In genomic region chr1:213724640-213725536, GRCh38 we compare ENCODE assay signal across 11 cellular contexts.
DNase-seq lines count a peak whose midpoint lies in the region; ATAC-seq and TF ChIP-seq lines count a peak whose summit lies in the region.
"Had no signal": no experiment of that assay in that cellular context is flagged by ENCODE, and none has a peak within 500 bp of the region (broad histone marks: within the 10 kb centered on the region; RNA-seq: fewer than 3 reads in every experiment).

No MANE protein-coding gene starts in this region.

- no peak for TF ChIP-seq POLR2A in breast epithelium (IDR thresholded peaks at IDR 0.05)

- no peaks in the 10 kb centered on the region for H3K36me3 ChIP-seq in breast epithelium
- H3K36me3 ChIP-seq in right atrium auricular region, result no peaks in the 10 kb centered on the region
- no peaks in the 10 kb centered on the region for H3K36me3 ChIP-seq in H7 (replicated peaks; ENCODE audit: control insufficient read depth, insufficient read depth, low read length)
- H3K36me3 ChIP-seq: adrenal gland, ovary had no signal

- H3K9me3 ChIP-seq in breast epithelium, result no peaks in the 10 kb centered on the region
- H3K9me3 ChIP-seq in right atrium auricular region, result no peaks in the 10 kb centered on the region
- H3K9me3 ChIP-seq: adrenal gland, ovary had no signal

- peak in 1 of 3 donors; percentile 19 for TF ChIP-seq CTCF in breast epithelium (IDR thresholded peaks at IDR 0.05)
- TF ChIP-seq CTCF in right atrium auricular region (IDR thresholded peaks at IDR 0.05), result no peak

- peak overlapping the region; percentile 52 to 80 for H3K27ac ChIP-seq in breast epithelium
- no peak overlapping the region for H3K27ac ChIP-seq in right atrium auricular region
- H3K27ac ChIP-seq: adrenal gland, ovary had no signal

- H3K27me3 ChIP-seq in breast epithelium (no peaks in the 10 kb centered on the region), right atrium auricular region (no peaks in the 10 kb centered on the region), H7 (ENCODE audit: control insufficient read depth, insufficient read depth, low read length) (no peaks in the 10 kb centered on the region)
- H3K27me3 ChIP-seq: adrenal gland, ovary had no signal

- H3K4me3 ChIP-seq in breast epithelium (peak overlapping the region in 1 of 3 donors; percentile 7), right atrium auricular region (no peak overlapping the region), H7 (ENCODE audit: insufficient read depth, low read depth, low read length) (no peak overlapping the region)
- H3K4me3 ChIP-seq: adrenal gland, ovary had no signal

- intact Hi-C loops in breast epithelium (cut with DNase I; ENCODE audit: low total_unique reads), result loop anchor here (5.0 kb wide), 1 partner anchor 373 kb away; no protein-coding TSS in a partner anchor
- intact Hi-C loops in sciatic nerve (cut with DNase I), result no loop called here

- peak; percentile 13 for DNase-seq in GM04503 (ENCODE audit: low read depth)
- DNase-seq in breast epithelium (ENCODE audit: low spot score in 2 of 2), result peak in 1 of 2 donors; percentile 71
- peak; percentile 63 for DNase-seq in right atrium auricular region (ENCODE audit: low spot score)
- DNase-seq in sciatic nerve (ENCODE audit: low spot score), result no peak
- DNase-seq in NCI-H774 (lab: John Stamatoyannopoulos, UW), result no peak
- no peak for DNase-seq in H7
- DNase-seq in OCI-M1 (lab: John Stamatoyannopoulos, UW), result no peak
- DNase-seq: activated CD4-positive, alpha-beta T cell treated with anti-CD3 and anti-CD28 coated beads for 48 hours; ovary had no signal

- H3K4me1 ChIP-seq in breast epithelium, result no peaks in the 10 kb centered on the region
- H3K4me1 ChIP-seq in right atrium auricular region, result peaks cover 0 to 7% of the 10 kb centered on the region in 2 donors
- H3K4me1 ChIP-seq: adrenal gland had no signal

- peak; percentile 84 for ATAC-seq in sciatic nerve
- ATAC-seq in GM21381 (IDR thresholded peaks at IDR 0.05; ENCODE audit: unreplicated experiment), result no peak

Comparison
In these comparisons a context has a peak if more than half of its experiments do, and no peak if none do; other contexts are left out.
1. DNase-seq: peak in GM04503 (single experiment) and right atrium auricular region (single experiment); none in sciatic nerve (single experiment), NCI-H774 (single experiment), H7 (single experiment) and OCI-M1 (single experiment).
2. H3K27ac ChIP-seq: peak in breast epithelium (2 of 2); none in right atrium auricular region (0 of 2).